ENCODE assay signal across 1 cellular context in genomic region chr19:39515551-39516191, GRCh38.
TF ChIP-seq lines count a peak whose summit lies in the region.

No MANE protein-coding gene starts in this region.

TF ChIP-seq in HepG2, 621 proteins besides CTCF, POLR2A, EP300 and RAD21 (continued from another document):
- TF ChIP-seq ZNF687 (CRISPR knock-in tag; IDR thresholded peaks at IDR 0.05) = peak; percentile 27; the same call in 1 of the 2 replicates
